Comparison of ENCODE assay signal across 8 cellular contexts in genomic region chr11:74592441-74593362, GRCh38. TPM values are rescaled to one million over a fixed set of nuclear protein-coding genes. Genes with fewer than 3 reads are reported as not detected.
A peak's percentile ranks its signal among the peaks of the same experiment; 100 is the strongest.
DNase-seq lines count a peak whose midpoint lies in the region; ATAC-seq and TF ChIP-seq lines count a peak whose summit lies in the region.

TSS of gene POLD3 (plus strand) at chr11:74592582. CDS start at chr11:74592659, 77 bp downstream.

- H3K36me3 ChIP-seq in OCI-LY3 (replicated peaks; ENCODE audit: low read depth, low read length): peaks cover 33% of the 10 kb centered on the region

- peak within 1 kb of the TSS; percentile 88 for H2AFZ ChIP-seq in OCI-LY3 (ENCODE audit: low read depth, low read length)

- H3K9ac ChIP-seq in OCI-LY3 (ENCODE audit: low read length): peak within 1 kb of the TSS; percentile 94

- peak within 1 kb of the TSS; percentile 89 for H3K4me2 ChIP-seq in OCI-LY3 (ENCODE audit: low read length)

- peak within 1 kb of the TSS; percentile 65 for H3K27ac ChIP-seq in OCI-LY3 (ENCODE audit: low read length)

- peak; percentile 94 for DNase-seq in D341Med (ENCODE audit: low spot score)
- peak; percentile 62 for DNase-seq in HuH-7.5 (ENCODE audit: low spot score)
- DNase-seq in activated CD8-positive, alpha-beta memory T cell treated with anti-CD3 and anti-CD28 coated beads, Interleukin-2, amount 50 U/mL, for 48 hours: peak; percentile 97
- peak; percentile 97 for DNase-seq in endothelial cell (ENCODE audit: low spot score)
- DNase-seq in mesothelial cell of epicardium (ENCODE audit: low spot score in 2 of 2, unreplicated experiment in 2 of 2): peak; percentile 87 to 91
- peak; percentile 91 for DNase-seq in stimulated activated CD8-positive, alpha-beta memory T cell treated with anti-CD3 and anti-CD28 coated beads, Interleukin-15, amount 100 ng/mL, for 48 hours (ENCODE audit: low read depth in 2 of 2)

- H3K4me3 ChIP-seq in OCI-LY3 (ENCODE audit: low read length): peak within 1 kb of the TSS; percentile 87

- H3K9me3 Mint-ChIP-seq in endothelial cell (ENCODE audit: unreplicated experiment): no peaks in the 10 kb centered on the region
- H3K9me3 Mint-ChIP-seq in mesothelial cell of epicardium: peaks cover 7% of the 10 kb centered on the region

- no peaks in the 10 kb centered on the region for H3K9me3 ChIP-seq in OCI-LY3 (ENCODE audit: insufficient read depth, low read length)

- H3K4me3 Mint-ChIP-seq in endothelial cell (ENCODE audit: unreplicated experiment) (peak within 1 kb of the TSS; percentile 100), mesothelial cell of epicardium (peak within 1 kb of the TSS; percentile 99)

- H3K27me3 ChIP-seq in OCI-LY3 (ENCODE audit: low read depth, low read length): no peaks in the 10 kb centered on the region

- peaks cover 33% of the 10 kb centered on the region for H3K79me2 ChIP-seq in OCI-LY3 (ENCODE audit: low read length)

- H3K36me3 Mint-ChIP-seq in endothelial cell (ENCODE audit: low read depth, unreplicated experiment) (peaks cover 6% of the 10 kb centered on the region), mesothelial cell of epicardium (peaks cover 22% of the 10 kb centered on the region)

- H3K4me1 Mint-ChIP-seq in endothelial cell (ENCODE audit: unreplicated experiment) (peaks cover 16% of the 10 kb centered on the region), mesothelial cell of epicardium (peaks cover 19% of the 10 kb centered on the region)

- peaks cover 2% of the 10 kb centered on the region for H3K27me3 Mint-ChIP-seq in endothelial cell (ENCODE audit: unreplicated experiment)
- H3K27me3 Mint-ChIP-seq in mesothelial cell of epicardium (ENCODE audit: low read depth): no peaks in the 10 kb centered on the region

- H3K27ac Mint-ChIP-seq in endothelial cell (ENCODE audit: unreplicated experiment) (peak within 1 kb of the TSS; percentile 96), mesothelial cell of epicardium (peak within 1 kb of the TSS; percentile 99)

- H4K20me1 ChIP-seq in OCI-LY3 (ENCODE audit: insufficient read depth, low read length): no peaks in the 10 kb centered on the region

- peaks cover 14% of the 10 kb centered on the region for H3K4me1 ChIP-seq in OCI-LY3 (ENCODE audit: low read length)

- TF ChIP-seq CTCF in OCI-LY3 (IDR thresholded peaks at IDR 0.05; ENCODE audit: low read depth, low read length) (no peak), endothelial cell (IDR thresholded peaks at IDR 0.05; ENCODE audit: unreplicated experiment) (no peak), mesothelial cell of epicardium (IDR thresholded peaks at IDR 0.05; ENCODE audit: unreplicated experiment) (no peak)

- peak; percentile 94 for ATAC-seq in GM21528 (IDR thresholded peaks at IDR 0.05; ENCODE audit: low FRiP score, unreplicated experiment)

RNA-seq across cellular contexts. Expression of gene POLD3, which starts in this region (rescaled TPM):
- total RNA-seq in endothelial cell (ENCODE audit: unreplicated experiment) (16.0 TPM), mesothelial cell of epicardium (21.7 to 24.9 TPM (median 23.8 TPM) in 3 replicates)

Comparison
In these comparisons a context has a peak if more than half of its experiments do, and no peak if none do; other contexts are left out.
1. Peak in every context shown above with its lines: DNase-seq, ATAC-seq, H3K4me3 ChIP-seq and H3K27ac ChIP-seq.